9 cellular contexts compared by ENCODE assay signal in the genomic region with DNA sequence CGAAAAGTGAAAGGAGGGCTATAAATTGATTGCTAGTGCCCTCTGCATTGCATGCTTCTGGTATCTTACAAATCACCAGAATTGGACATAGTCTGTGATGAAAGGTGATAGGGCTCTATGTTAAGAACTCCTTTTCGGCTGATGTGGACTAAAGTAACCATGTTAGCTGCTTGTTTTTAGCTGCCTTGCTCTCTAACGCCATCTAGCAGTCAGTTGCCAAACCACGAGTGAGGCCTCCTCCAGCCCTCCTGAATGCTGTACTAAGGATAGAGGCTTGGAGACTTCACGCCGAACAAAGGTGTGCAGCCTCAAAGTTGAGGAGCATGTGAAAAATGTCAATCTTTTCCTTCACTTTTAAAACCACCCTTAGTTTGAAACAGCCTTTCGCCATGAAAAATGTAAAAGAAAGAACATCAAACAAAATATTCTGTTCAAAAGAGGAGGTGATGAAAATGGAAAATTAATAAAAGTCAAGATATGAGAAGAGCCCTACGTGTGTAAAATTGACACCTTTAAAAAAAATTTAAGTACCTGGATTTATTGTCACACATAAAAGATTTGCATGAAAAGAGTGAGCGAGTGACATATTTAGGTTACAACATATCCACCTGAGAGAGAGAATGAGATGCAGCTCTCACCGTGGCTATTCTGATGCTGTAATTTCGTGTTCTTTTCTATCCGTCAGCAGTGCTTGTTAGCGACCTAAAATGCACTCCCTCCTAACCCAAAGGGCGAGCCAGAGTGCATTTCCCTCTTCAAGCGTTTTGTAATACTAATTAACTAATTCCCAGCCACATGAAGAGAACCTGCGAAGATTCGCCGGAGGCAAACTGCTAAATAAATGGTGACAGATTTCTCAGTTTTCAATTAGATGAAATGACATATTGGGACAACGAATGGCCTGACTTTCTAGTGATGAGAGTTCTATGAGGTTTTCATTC. TPM values are rescaled to one million over a fixed set of nuclear protein-coding genes. Genes with fewer than 3 reads are reported as not detected.
DNase-seq lines count a peak whose midpoint lies in the region; ATAC-seq, FAIRE-seq and TF ChIP-seq lines count a peak whose summit lies in the region.
"Had no signal": no experiment of that assay in that cellular context is flagged by ENCODE, and none has a peak within 500 bp of the region (broad histone marks: within the 10 kb centered on the region; RNA-seq: fewer than 3 reads in every experiment).

No MANE protein-coding gene starts in this region.

- FAIRE-seq in small intestine (lab: Jason Lieb, UNC), result no peak
- FAIRE-seq: colon had no signal

- CTCF ChIA-PET in OCI-LY7 (lab: Charles Lee; ENCODE audit: unreplicated experiment), result no interaction called here

- no peaks in the 10 kb centered on the region for H3K4me1 Mint-ChIP-seq in activated naive CD8-positive, alpha-beta T cell treated with anti-CD3 and anti-CD28 coated beads, Interleukin-2, amount 50 U/mL, for 24 hours

- DNase-seq in GM04504 (ENCODE audit: low read depth), result peak; percentile 15
- peak; percentile 21 for DNase-seq in HuH-7 (ENCODE audit: low spot score)
- peak; percentile 52 for DNase-seq in OCI-LY7 (ENCODE audit: low spot score)
- DNase-seq in activated naive CD8-positive, alpha-beta T cell treated with anti-CD3 and anti-CD28 coated beads, Interleukin-2, amount 50 U/mL, for 24 hours, result peak; percentile 42
- no peak for DNase-seq in right atrium auricular region (ENCODE audit: low spot score)
- DNase-seq in small intestine, result peak; percentile 47
- DNase-seq in sigmoid colon, result no peak

- POLR2A ChIA-PET in OCI-LY7 (lab: Charles Lee), result interaction anchor here (1.1 kb wide), 1 partner anchor 179 kb away, joined by 3 read pairs; no protein-coding TSS in a partner anchor

- H3K27me3 Mint-ChIP-seq in activated naive CD8-positive, alpha-beta T cell treated with anti-CD3 and anti-CD28 coated beads, Interleukin-2, amount 50 U/mL, for 24 hours, result peaks cover 6% of the 10 kb centered on the region

- intact Hi-C loops in OCI-LY7 (cut with micrococcal nuclease; ENCODE audit: unreplicated experiment), result no loop called here
- intact Hi-C loops in sigmoid colon (cut with DNase I), result no loop called here

- H3K4me2 ChIP-seq in OCI-LY7 (ENCODE audit: low read length), result no peak overlapping the region

- no peak overlapping the region for H3K27ac ChIP-seq in OCI-LY7 (ENCODE audit: low read depth, low read length, poor library complexity, severe bottlenecking)
- no peak overlapping the region for H3K27ac ChIP-seq in right atrium auricular region
- no peak overlapping the region for H3K27ac ChIP-seq in small intestine (ENCODE audit: low read depth in 1 of 2, low read length in 1 of 2)
- no peak overlapping the region for H3K27ac ChIP-seq in sigmoid colon

- H3K9me3 Mint-ChIP-seq in activated naive CD8-positive, alpha-beta T cell treated with anti-CD3 and anti-CD28 coated beads, Interleukin-2, amount 50 U/mL, for 24 hours, result no peaks in the 10 kb centered on the region

- H3K9me3 ChIP-seq in OCI-LY7 (ENCODE audit: low read length) (no peaks in the 10 kb centered on the region), right atrium auricular region (no peaks in the 10 kb centered on the region), small intestine (ENCODE audit: control insufficient read depth, low read depth) (no peaks in the 10 kb centered on the region), sigmoid colon (no peaks in the 10 kb centered on the region)

- no peak for TF ChIP-seq POLR2A in sigmoid colon (IDR thresholded peaks at IDR 0.05)

- no peak overlapping the region for H3K4me3 ChIP-seq in OCI-LY7 (ENCODE audit: low read depth, low read length, poor library complexity, severe bottlenecking)
- no peak overlapping the region for H3K4me3 ChIP-seq in right atrium auricular region
- H3K4me3 ChIP-seq in small intestine (ENCODE audit: low read depth in 1 of 2, low read length in 2 of 2), result no peak overlapping the region
- no peak overlapping the region for H3K4me3 ChIP-seq in sigmoid colon

- H3K27me3 ChIP-seq in right atrium auricular region, result no peaks in the 10 kb centered on the region
- H3K27me3 ChIP-seq in small intestine (ENCODE audit: control insufficient read depth in 2 of 2, insufficient read depth in 2 of 2, low read length in 2 of 2), result no peaks in the 10 kb centered on the region
- no peaks in the 10 kb centered on the region for H3K27me3 ChIP-seq in sigmoid colon

- WGBS in small intestine, 3 donors, result 45 to 51% (median 51%) methylated on average over 19 of the region's 19 CpGs
- 51 to 54% methylated on average over 19 of the region's 19 CpGs for WGBS in sigmoid colon, 2 donors

- H3K27ac Mint-ChIP-seq in activated naive CD8-positive, alpha-beta T cell treated with anti-CD3 and anti-CD28 coated beads, Interleukin-2, amount 50 U/mL, for 24 hours, result no peak overlapping the region

- ATAC-seq in GM21619 (IDR thresholded peaks at IDR 0.05; ENCODE audit: unreplicated experiment), result peak; percentile 83
- peak; percentile 77 for ATAC-seq in activated naive CD8-positive, alpha-beta T cell treated with anti-CD3 and anti-CD28 coated beads, Interleukin-2, amount 50 U/mL, for 24 hours

- no peak for TF ChIP-seq EP300 in sigmoid colon (IDR thresholded peaks at IDR 0.05)

- H3K9me2 ChIP-seq in OCI-LY7 (ENCODE audit: insufficient read depth, low read length), result no peaks in the 10 kb centered on the region

- no TSS peak for BruUV-seq in OCI-LY7 (replicated peaks; lab: Mats Ljungman, UMichigan)

- H3K4me3 Mint-ChIP-seq in activated naive CD8-positive, alpha-beta T cell treated with anti-CD3 and anti-CD28 coated beads, Interleukin-2, amount 50 U/mL, for 24 hours, result no peak overlapping the region

- TF ChIP-seq CTCF in OCI-LY7 (conservative IDR thresholded peaks at IDR 0.05; ENCODE audit: low read length) (peak; percentile 85), right atrium auricular region (IDR thresholded peaks at IDR 0.05) (peak; percentile 42 to 75), sigmoid colon (IDR thresholded peaks at IDR 0.05) (peak in 2 of 4 experiments; percentile 36 to 47)

- no peaks in the 10 kb centered on the region for H3K36me3 Mint-ChIP-seq in activated naive CD8-positive, alpha-beta T cell treated with anti-CD3 and anti-CD28 coated beads, Interleukin-2, amount 50 U/mL, for 24 hours (ENCODE audit: low read depth)

- H4K20me1 ChIP-seq in OCI-LY7 (ENCODE audit: insufficient read depth, low read length), result no peaks in the 10 kb centered on the region

- H3K36me3 ChIP-seq in OCI-LY7 (ENCODE audit: insufficient read depth, low read length), result no peaks in the 10 kb centered on the region
- no peaks in the 10 kb centered on the region for H3K36me3 ChIP-seq in right atrium auricular region
- no peaks in the 10 kb centered on the region for H3K36me3 ChIP-seq in small intestine (ENCODE audit: control insufficient read depth in 2 of 2, insufficient read depth in 2 of 2, low read length in 2 of 2)
- H3K36me3 ChIP-seq in sigmoid colon, result no peaks in the 10 kb centered on the region

- H3K4me1 ChIP-seq in OCI-LY7 (ENCODE audit: insufficient read depth, low read length, poor library complexity, severe bottlenecking) (no peaks in the 10 kb centered on the region), right atrium auricular region (no peaks in the 10 kb centered on the region), small intestine (ENCODE audit: control insufficient read depth in 2 of 2, insufficient read depth in 1 of 2, low read depth in 1 of 2, low read length in 1 of 2) (no peaks in the 10 kb centered on the region), sigmoid colon (peaks cover 0 to 8% (median 2%) of the 10 kb centered on the region in 4 donors)

- no peak overlapping the region for H2AFZ ChIP-seq in OCI-LY7 (ENCODE audit: low read length)

- H3K79me2 ChIP-seq in OCI-LY7 (ENCODE audit: insufficient read depth, low read depth, low read length), result no peaks in the 10 kb centered on the region

RNA-seq across cellular contexts. Expression of a gene that starts 8.0 kb away (rescaled TPM):
- total RNA-seq in OCI-LY7 (2014; rRNA removed; shearing (Covaris generic)), result not detected in 2 replicates
- total RNA-seq in OCI-LY7 (2022) (not detected in 2 replicates), right atrium auricular region (not detected), sigmoid colon (not detected)
- polyA plus RNA-seq in small intestine (not detected), sigmoid colon (not detected)

Comparison
In these comparisons a context has a peak if more than half of its experiments do, and no peak if none do; other contexts are left out.
1. DNase-seq: peak in GM04504 (single experiment), HuH-7 (single experiment), OCI-LY7 (single experiment), activated naive CD8-positive, alpha-beta T cell treated with anti-CD3 and anti-CD28 coated beads, Interleukin-2, amount 50 U/mL, for 24 hours (single experiment) and small intestine (single experiment); none in right atrium auricular region (single experiment) and sigmoid colon (single experiment).